9 cellular contexts compared by ENCODE assay signal in the genomic region with DNA sequence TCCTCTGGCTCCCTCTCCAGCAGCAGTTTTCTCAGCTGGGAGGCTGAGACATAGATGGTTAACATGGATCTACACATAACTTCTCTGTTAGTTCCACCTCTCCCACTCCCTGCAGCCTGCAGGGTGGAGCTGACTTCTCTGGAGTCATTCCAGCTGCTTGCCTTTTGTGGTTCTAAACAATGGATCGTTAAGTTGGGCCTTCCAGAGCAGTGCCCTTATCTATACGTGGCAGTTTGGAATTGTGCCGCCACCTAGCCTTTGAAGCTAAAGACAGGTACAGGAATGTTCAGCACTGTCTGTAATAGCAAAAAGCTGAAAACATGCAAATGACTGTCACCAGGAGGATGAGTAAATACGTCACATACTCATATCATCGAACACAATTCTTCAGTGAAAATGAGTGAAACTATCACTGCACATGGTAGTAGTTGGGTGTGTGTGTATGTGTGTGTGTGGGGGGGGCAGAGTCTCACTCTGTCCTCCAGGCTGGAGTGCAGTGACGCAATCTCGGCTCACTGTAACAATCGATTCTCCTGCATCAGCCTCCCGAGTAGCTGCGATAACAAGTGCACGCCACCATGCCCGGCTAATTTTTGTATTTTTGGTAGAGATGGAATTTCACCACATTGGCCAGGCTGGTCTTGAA. TPM values are rescaled to one million over a fixed set of nuclear protein-coding genes. Genes with fewer than 3 reads are reported as not detected.
DNase-seq lines count a peak whose midpoint lies in the region; ATAC-seq and TF ChIP-seq lines count a peak whose summit lies in the region.
"Had no signal": no experiment of that assay in that cellular context is flagged by ENCODE, and none has a peak within 500 bp of the region (broad histone marks: within the 10 kb centered on the region; RNA-seq: fewer than 3 reads in every experiment).

No MANE protein-coding gene starts in this region.

- H3F3A ChIP-seq in PC-9 (ENCODE audit: insufficient read depth, low read depth) = peaks cover 22% of the 10 kb centered on the region

- 0 out of 2 replicates have a peak overlapping the region, but pooled peaks have one; percentile 20 for H3K4me2 ChIP-seq in PC-9

- H3K4me1 ChIP-seq in PC-9 (replicated peaks; ENCODE audit: insufficient read depth) = peaks cover 16% of the 10 kb centered on the region

- intact Hi-C loops in PC-9 (cut with micrococcal nuclease; ENCODE audit: unreplicated experiment) = no loop called here

- H3K27me3 Mint-ChIP-seq in activated T-cell treated with anti-CD3 and anti-CD28 coated beads, Interleukin-2, amount 50 U/mL, for 4 hours (ENCODE audit: low read depth) = no peaks in the 10 kb centered on the region
- H3K27me3 Mint-ChIP-seq: IgD-negative memory B cell, naive B cell had no signal

- no peak overlapping the region for H3K4me3 ChIP-seq in H7 (ENCODE audit: insufficient read depth, low read depth, low read length)
- no peak overlapping the region for H3K4me3 ChIP-seq in PC-9
- H3K4me3 ChIP-seq in foreskin fibroblast (ENCODE audit: low read depth in 1 of 2, low read length in 2 of 2) = no peak overlapping the region

- in situ Hi-C loops in GM13977 (cut with MboI; ENCODE audit: low pct_unique_long_range_greater_than_20kb, low sequenced_read_pairs, unreplicated experiment) = no loop called here

- no peaks in the 10 kb centered on the region for H3K9me3 Mint-ChIP-seq in activated T-cell treated with anti-CD3 and anti-CD28 coated beads, Interleukin-2, amount 50 U/mL, for 4 hours
- H3K9me3 Mint-ChIP-seq: IgD-negative memory B cell, naive B cell had no signal

- no peaks in the 10 kb centered on the region for H3K36me3 Mint-ChIP-seq in activated T-cell treated with anti-CD3 and anti-CD28 coated beads, Interleukin-2, amount 50 U/mL, for 4 hours (ENCODE audit: insufficient read depth)
- H3K36me3 Mint-ChIP-seq: IgD-negative memory B cell, naive B cell had no signal

- no peaks in the 10 kb centered on the region for H4K20me1 ChIP-seq in PC-9 (ENCODE audit: insufficient read depth)

- H3K9me2 ChIP-seq in PC-9 (ENCODE audit: insufficient read depth) = no peaks in the 10 kb centered on the region

- no peak overlapping the region for H3K27ac ChIP-seq in PC-9

- POLR2A ChIA-PET in PC-9 (lab: Charles Lee; ENCODE audit: unreplicated experiment) = interaction anchor here (0.6 kb wide), 1 partner anchor 72 kb away, joined by 5 read pairs; no protein-coding TSS in a partner anchor

- BruUV-seq in PC-9 (replicated peaks; lab: Mats Ljungman, UMichigan) = no TSS peak

- CTCF ChIA-PET in PC-9 (lab: Charles Lee) = interaction anchor here (0.7 kb wide), 1 partner anchor 34 kb away, joined by 3 read pairs; no protein-coding TSS in a partner anchor

- H2AFZ ChIP-seq in PC-9 = no peak overlapping the region

- H3K79me2 ChIP-seq in PC-9 (ENCODE audit: low read depth) = no peaks in the 10 kb centered on the region

- H3K36me3 ChIP-seq in H7 (replicated peaks; ENCODE audit: control insufficient read depth, insufficient read depth, low read length) (no peaks in the 10 kb centered on the region), PC-9 (ENCODE audit: low read depth) (no peaks in the 10 kb centered on the region)

- H3K9me3 ChIP-seq in PC-9 (ENCODE audit: insufficient read depth, low read depth) = no peaks in the 10 kb centered on the region

- peaks cover 2% of the 10 kb centered on the region for H3K4me1 Mint-ChIP-seq in activated T-cell treated with anti-CD3 and anti-CD28 coated beads, Interleukin-2, amount 50 U/mL, for 4 hours (ENCODE audit: low read depth)

- peak; percentile 36 for DNase-seq in H7
- peak; percentile 57 to 64 for DNase-seq in PC-9
- peak; percentile 47 to 90 for DNase-seq in foreskin fibroblast
- peak; percentile 40 for DNase-seq in pulmonary artery endothelial cell (ENCODE audit: low read depth, low spot score)
- no peak for DNase-seq in activated T-cell treated with anti-CD3 and anti-CD28 coated beads, Interleukin-2, amount 50 U/mL, for 4 hours
- no peak for DNase-seq in HuH-7 (ENCODE audit: low spot score)
- DNase-seq in GM13977 (ENCODE audit: low spot score) = no peak
- DNase-seq: naive B cell had no signal

- H3K4me3 Mint-ChIP-seq in activated T-cell treated with anti-CD3 and anti-CD28 coated beads, Interleukin-2, amount 50 U/mL, for 4 hours = no peak overlapping the region
- H3K4me3 Mint-ChIP-seq: naive B cell had no signal

- ATAC-seq in activated T-cell treated with anti-CD3 and anti-CD28 coated beads, Interleukin-2, amount 50 U/mL, for 4 hours = no peak

- H3K27me3 ChIP-seq in H7 (ENCODE audit: control insufficient read depth, insufficient read depth, low read length) (no peaks in the 10 kb centered on the region), PC-9 (ENCODE audit: insufficient read depth, low read depth) (no peaks in the 10 kb centered on the region)

- TF ChIP-seq CTCF in PC-9 (conservative IDR thresholded peaks at IDR 0.05) (no peak), foreskin fibroblast (IDR thresholded peaks at IDR 0.05; ENCODE audit: low read depth, low read length) (no peak), GM13977 (IDR thresholded peaks at IDR 0.05; ENCODE audit: extremely low read depth, insufficient read depth, missing control alignments) (no peak)

RNA-seq across cellular contexts. Expression of a gene that starts 50.3 kb away (rescaled TPM):
- total RNA-seq in H7 (2014; rRNA removed; shearing (Covaris generic)) = not detected in 2 replicates
- total RNA-seq in PC-9 (2021) (2.3 TPM in 2 replicates), pulmonary artery endothelial cell (0.13 TPM in 1 of 2 replicates, not detected in the other)
- total RNA-seq in activated T-cell treated with anti-CD3 and anti-CD28 coated beads, Interleukin-2, amount 50 U/mL, for 4 hours = under 1 TPM; 0.26 to 0.54 (median 0.40) TPM

RNA-seq across cellular contexts. Expression of a gene that starts 58.7 kb away (rescaled TPM):
- total RNA-seq in H7 (2014; rRNA removed; shearing (Covaris generic)) = 242 and 268 TPM in 2 replicates
- total RNA-seq in PC-9 (2021) = 417 and 428 TPM in 2 replicates
- total RNA-seq in pulmonary artery endothelial cell = 73.1 and 75.6 TPM in 2 replicates
- 10 to 100 TPM in 1 of 3 donors, 1 to 10 TPM in 2; 9.1 to 10.9 (median 9.5) TPM for total RNA-seq in activated T-cell treated with anti-CD3 and anti-CD28 coated beads, Interleukin-2, amount 50 U/mL, for 4 hours

Comparison
In these comparisons a context has a peak if more than half of its experiments do, and no peak if none do; other contexts are left out.
1. DNase-seq: peak in H7 (single experiment), PC-9 (2 of 2), foreskin fibroblast (2 of 2) and pulmonary artery endothelial cell (single experiment); none in activated T-cell treated with anti-CD3 and anti-CD28 coated beads, Interleukin-2, amount 50 U/mL, for 4 hours (single experiment), HuH-7 (single experiment) and GM13977 (single experiment).